Comparison of ENCODE assay signal across 8 cellular contexts in genomic region chr2:86790828-86791561, GRCh38. TPM values are rescaled to one million over a fixed set of nuclear protein-coding genes. Genes with fewer than 3 reads are reported as not detected.
DNase-seq lines count a peak whose midpoint lies in the region; ATAC-seq and TF ChIP-seq lines count a peak whose summit lies in the region.

Gene CD8A, minus strand, starts transcription at chr2:86790913. Its CDS starts 88 bp downstream, at chr2:86790825.

- H3K4me3 Mint-ChIP-seq in GM23338 (peak within 1 kb of the TSS; percentile 67), activated B cell treated with CpG ODN at 0.5 μM for 24 hours (peak within 1 kb of the TSS; percentile 86)

- CTCF ChIA-PET in activated B cell treated with CpG ODN at 0.5 μM for 24 hours (lab: Charles Lee), result no interaction called here

- no peaks in the 10 kb centered on the region for H3F3A ChIP-seq in GM23338 (replicated peaks; ENCODE audit: low read depth)

- H2AFZ ChIP-seq in GM23338, result peak within 1 kb of the TSS; percentile 89

- H3K27ac ChIP-seq in GM23338 (ENCODE audit: low read depth) (no peak within 1 kb of the TSS), spleen (peak within 1 kb of the TSS; percentile 75 to 94 (median 86))

- peak; percentile 17 for ATAC-seq in GM23338
- ATAC-seq in activated B cell treated with CpG ODN at 0.5 μM for 24 hours (ENCODE audit: low read depth), result peak; percentile 37
- ATAC-seq in GM18858 (IDR thresholded peaks at IDR 0.05; ENCODE audit: unreplicated experiment), result no peak
- no peak for ATAC-seq in GM21515 (IDR thresholded peaks at IDR 0.05; ENCODE audit: unreplicated experiment)
- no peak for ATAC-seq in esophagus mucosa

- no peaks in the 10 kb centered on the region for H3K79me2 ChIP-seq in GM23338 (replicated peaks; ENCODE audit: insufficient read depth)

- H3K4me1 Mint-ChIP-seq in GM23338, result peaks cover 16% of the 10 kb centered on the region
- peaks cover 23% of the 10 kb centered on the region for H3K4me1 Mint-ChIP-seq in activated B cell treated with CpG ODN at 0.5 μM for 24 hours

- H4K20me1 ChIP-seq in GM23338 (replicated peaks; ENCODE audit: insufficient read depth), result no peaks in the 10 kb centered on the region

- H3K36me3 ChIP-seq in GM23338 (ENCODE audit: insufficient read depth) (no peaks in the 10 kb centered on the region), spleen (peaks cover 0 to 14% (median 1%) of the 10 kb centered on the region in 6 donors)

- intact Hi-C loops in activated B cell treated with CpG ODN at 0.5 μM for 24 hours (cut with micrococcal nuclease), result no loop called here
- intact Hi-C loops in spleen (cut with DNase I; ENCODE audit: low total_unique reads), result no loop called here

- H3K36me3 Mint-ChIP-seq in GM23338 (ENCODE audit: low read depth) (peaks cover 8% of the 10 kb centered on the region; the same call in 2 of the 3 replicates), activated B cell treated with CpG ODN at 0.5 μM for 24 hours (ENCODE audit: low read depth) (peaks cover 7% of the 10 kb centered on the region)

- H3K4me3 ChIP-seq in GM23338, result peak within 1 kb of the TSS; percentile 57
- peak within 1 kb of the TSS; percentile 43 to 77 (median 48) for H3K4me3 ChIP-seq in spleen

- H3K9me2 ChIP-seq in GM23338 (ENCODE audit: insufficient read depth), result no peaks in the 10 kb centered on the region

- H3K27ac Mint-ChIP-seq in GM23338 (no peak within 1 kb of the TSS), activated B cell treated with CpG ODN at 0.5 μM for 24 hours (peak within 1 kb of the TSS; percentile 25)

- 1 to 2% (median 1%) methylated on average over 21 to 42 of the region's 42 CpGs for WGBS in spleen, 5 donors

- H3K27me3 ChIP-seq in GM23338 (ENCODE audit: insufficient read depth), result peaks cover 66% of the 10 kb centered on the region
- peaks cover 0 to 63% (median 44%) of the 10 kb centered on the region in 7 donors for H3K27me3 ChIP-seq in spleen (replicated peaks in 1 of 7)

- POLR2A ChIA-PET in activated B cell treated with CpG ODN at 0.5 μM for 24 hours (lab: Charles Lee), result no interaction called here

- DNase-seq in GM23338 (ENCODE audit: low spot score) (peak; percentile 56), activated B cell treated with CpG ODN at 0.5 μM for 24 hours (peak; percentile 19), fibroblast of peridontal ligament (ENCODE audit: extremely low read depth) (peak; percentile 8), spleen (peak; percentile 85), RPMI8226 (no peak)

- H3K4me1 ChIP-seq in GM23338 (ENCODE audit: insufficient read depth), result 0 out of 2 replicates have a peak, but pooled peaks cover 5% of the 10 kb centered on the region
- H3K4me1 ChIP-seq in spleen, result peaks cover 10 to 79% (median 49%) of the 10 kb centered on the region in 6 donors

- TF ChIP-seq CTCF in GM23338 (conservative IDR thresholded peaks at IDR 0.05; ENCODE audit: low read depth in 2 of 2) (no peak), activated B cell treated with CpG ODN at 0.5 μM for 24 hours (IDR thresholded peaks at IDR 0.05) (no peak), spleen (IDR thresholded peaks at IDR 0.05 in 8 of 11, conservative IDR thresholded peaks at IDR 0.05 in 3 of 11) (no peak)

- H3K9me3 ChIP-seq in spleen, result peaks cover 0 to 12% (median 9%) of the 10 kb centered on the region in 8 donors

- H3K27me3 Mint-ChIP-seq in GM23338 (ENCODE audit: insufficient read depth, low read depth, poor library complexity) (peaks cover 52% of the 10 kb centered on the region), activated B cell treated with CpG ODN at 0.5 μM for 24 hours (peaks cover 58% of the 10 kb centered on the region)

- H3K4me2 ChIP-seq in GM23338, result peak within 1 kb of the TSS; percentile 82

- no peak for TF ChIP-seq POLR2A in spleen (IDR thresholded peaks at IDR 0.05)

- H3K9me3 Mint-ChIP-seq in GM23338 (peaks cover 19% of the 10 kb centered on the region), activated B cell treated with CpG ODN at 0.5 μM for 24 hours (peaks cover 14% of the 10 kb centered on the region)

TF ChIP-seq in GM23338, 12 proteins besides CTCF, POLR2A, EP300 and RAD21:
- no peak for TF ChIP-seq NANOG (IDR thresholded peaks at IDR 0.05; ENCODE audit: borderline replicate concordance)
- TF ChIP-seq POLR2AphosphoS5 (IDR thresholded peaks at IDR 0.05; ENCODE audit: low read depth), result no peak
- TF ChIP-seq CREB1 (CRISPR knock-in tag; IDR thresholded peaks at IDR 0.05; ENCODE audit: low read depth), result peak; percentile 30; the same call in 1 of the 2 replicates
- TF ChIP-seq EZH2 (IDR thresholded peaks at IDR 0.05; ENCODE audit: low read depth, unreplicated experiment), result peak; percentile 81
- TF ChIP-seq EZH2phosphoT487 (IDR thresholded peaks at IDR 0.05; ENCODE audit: unreplicated experiment), result peak; percentile 65
- no peak for TF ChIP-seq ZNF462 (CRISPR knock-in tag; IDR thresholded peaks at IDR 0.05)
TF ChIP-seq in GM23338: peak in this region for 3.

RNA-seq across cellular contexts. Expression of gene CD8A, which starts in this region (rescaled TPM):
- 0.24 and 0.54 TPM in 2 replicates for total RNA-seq in GM23338 (2014; rRNA removed; shearing (Covaris generic))
- polyA plus RNA-seq in GM23338 (2016; fragmentation: Nextera tagmentation; extraction: Ambion mirVana) (0.12 and 0.19 TPM in 2 replicates), spleen (10 to 100 TPM; 14.2 to 47.8 (median 21.4) TPM)
- total RNA-seq in activated B cell treated with CpG ODN at 0.5 μM for 24 hours (0.18 and 0.24 TPM in 2 replicates), spleen (100 to 1,000 TPM in 4 of 7 donors, 10 to 100 TPM in 3; 91.2 to 182 (median 111) TPM), esophagus mucosa (0.44 TPM)

Comparison
In these comparisons a context has a peak if more than half of its experiments do, and no peak if none do; other contexts are left out.
1. RNA of gene CD8A (total RNA-seq): 91.2 to 182 TPM in spleen; 0.44 TPM in esophagus mucosa (single experiment), 0.24 to 0.54 TPM in GM23338 and 0.18 to 0.24 TPM in activated B cell treated with CpG ODN at 0.5 μM for 24 hours; every median in the first group is over 10 times any median in the second.
2. RNA of gene CD8A (polyA plus RNA-seq): 14.2 to 47.8 TPM in spleen; 0.12 to 0.19 TPM in GM23338; every median in the first group is over 10 times any median in the second.
3. Peak in DNase-seq, ATAC-seq, H3K4me3 ChIP-seq and H3K4me2 ChIP-seq in GM23338; RNA of the gene not detected or under 1 TPM.
4. Peak in DNase-seq and ATAC-seq in activated B cell treated with CpG ODN at 0.5 μM for 24 hours; RNA of the gene not detected or under 1 TPM.